Comparison of ENCODE assay signal across 9 cellular contexts in genomic region chr17:83109793-83110645, GRCh38. TPM values are rescaled to one million over a fixed set of nuclear protein-coding genes. Genes with fewer than 3 reads are reported as not detected.
DNase-seq lines count a peak whose midpoint lies in the region; ATAC-seq and TF ChIP-seq lines count a peak whose summit lies in the region.
"Had no signal": no experiment of that assay in that cellular context is flagged by ENCODE, and none has a peak within 500 bp of the region (broad histone marks: within the 10 kb centered on the region; RNA-seq: fewer than 3 reads in every experiment).

No MANE protein-coding gene starts in this region.

- peaks cover 13% of the 10 kb centered on the region for H3K27me3 Mint-ChIP-seq in MCF 10A (ENCODE audit: insufficient read depth, unreplicated experiment)
- H3K27me3 Mint-ChIP-seq in naive thymus-derived CD8-positive, alpha-beta T cell = peaks cover 7 to 26% (median 11%) of the 10 kb centered on the region in 5 donors

- peaks cover 0 to 24% of the 10 kb centered on the region in 2 donors for H3K27me3 ChIP-seq in left lung

- CTCF ChIA-PET in MCF 10A (lab: Yijun Ruan, JAX) = interaction anchor here (0.6 kb wide), 1 partner anchor 69 kb away, joined by 5 read pairs; no protein-coding TSS in a partner anchor

- ATAC-seq in left lung (peak; percentile 88), GM21737 (IDR thresholded peaks at IDR 0.05; ENCODE audit: unreplicated experiment) (no peak)
- ATAC-seq in naive thymus-derived CD8-positive, alpha-beta T cell = no peak

- H3K9me3 ChIP-seq in left lung = no peaks in the 10 kb centered on the region

- DNase-seq in DMS153 (lab: John Stamatoyannopoulos, UW) = peak; percentile 14
- no peak for DNase-seq in DMS153 treated with DMSO at 0.1 percent for 48 hours (lab: John Stamatoyannopoulos, UW; ENCODE audit: unreplicated experiment)
- DNase-seq in MCF 10A (ENCODE audit: unreplicated experiment) = peak; percentile 96
- peak; percentile 88 to 93 for DNase-seq in left lung
- peak; percentile 94 for DNase-seq in ureter (ENCODE audit: low spot score)
- no peak for DNase-seq in naive thymus-derived CD8-positive, alpha-beta T cell
- no peak for DNase-seq in NCI-H524 treated with DMSO at 0.1 percent for 48 hours (lab: John Stamatoyannopoulos, UW)

- POLR2A ChIA-PET in MCF 10A (lab: Yijun Ruan, JAX) = no interaction called here
- POLR2A ChIA-PET in naive thymus-derived CD8-positive, alpha-beta T cell (lab: Charles Lee) = no interaction called here

- peak overlapping the region; percentile 78 for H3K27ac Mint-ChIP-seq in MCF 10A (ENCODE audit: low read depth, unreplicated experiment)
- peak overlapping the region in 1 of 10 donors; percentile 16 for H3K27ac Mint-ChIP-seq in naive thymus-derived CD8-positive, alpha-beta T cell

- TF ChIP-seq CTCF in MCF 10A (IDR thresholded peaks at IDR 0.05; ENCODE audit: unreplicated experiment) (no peak), left lung (IDR thresholded peaks at IDR 0.05) (no peak)

- peak overlapping the region; percentile 78 for H3K4me3 Mint-ChIP-seq in MCF 10A (ENCODE audit: unreplicated experiment)
- no peak overlapping the region for H3K4me3 Mint-ChIP-seq in naive thymus-derived CD8-positive, alpha-beta T cell

- peak overlapping the region; percentile 72 to 79 for H3K27ac ChIP-seq in left lung
- H3K27ac ChIP-seq: 22Rv1 had no signal

- H3K4me3 ChIP-seq in left lung = no peak overlapping the region

- peaks cover 8 to 16% of the 10 kb centered on the region in 2 donors for H3K4me1 ChIP-seq in left lung

- peaks cover 15% of the 10 kb centered on the region for H3K4me1 Mint-ChIP-seq in MCF 10A (ENCODE audit: insufficient read depth, unreplicated experiment)
- peaks cover 0 to 2% (median under 1%) of the 10 kb centered on the region in 4 donors for H3K4me1 Mint-ChIP-seq in naive thymus-derived CD8-positive, alpha-beta T cell

- no peaks in the 10 kb centered on the region for H3K36me3 Mint-ChIP-seq in MCF 10A (ENCODE audit: insufficient read depth, unreplicated experiment)
- no peaks in the 10 kb centered on the region for H3K36me3 Mint-ChIP-seq in naive thymus-derived CD8-positive, alpha-beta T cell

- intact Hi-C loops in MCF 10A (cut with micrococcal nuclease) (no loop called here), left lung (cut with DNase I) (no loop called here)

- H3K36me3 ChIP-seq in left lung = no peaks in the 10 kb centered on the region

- H3K9me3 Mint-ChIP-seq in MCF 10A (ENCODE audit: unreplicated experiment) = no peaks in the 10 kb centered on the region
- no peaks in the 10 kb centered on the region for H3K9me3 Mint-ChIP-seq in naive thymus-derived CD8-positive, alpha-beta T cell

- BruUV-seq in MCF 10A (replicated peaks; lab: Mats Ljungman, UMichigan) = TSS peak; percentile 44

RNA-seq across cellular contexts. Expression of gene METRNL, which starts 30.6 kb away (rescaled TPM):
- total RNA-seq in MCF 10A (2022) = 14.5 and 24.1 TPM in 2 replicates
- total RNA-seq in left lung = 10 to 100 TPM; 53.0 to 61.8 TPM
- 74.4 TPM for total RNA-seq in ureter
- total RNA-seq in naive thymus-derived CD8-positive, alpha-beta T cell = 1 to 10 TPM; 4.1 to 4.6 TPM
- polyA plus RNA-seq in naive thymus-derived CD8-positive, alpha-beta T cell = 1 to 10 TPM in 2 of 3 donors, under 1 TPM in 1; 0.42 to 4.8 (median 1.3) TPM

Comparison
In these comparisons a context has a peak if more than half of its experiments do, and no peak if none do; other contexts are left out.
1. DNase-seq: peak in DMS153 (single experiment), MCF 10A (single experiment), left lung (2 of 2) and ureter (single experiment); none in DMS153 treated with DMSO at 0.1 percent for 48 hours (single experiment), naive thymus-derived CD8-positive, alpha-beta T cell (0 of 10) and NCI-H524 treated with DMSO at 0.1 percent for 48 hours (single experiment).